3 cellular contexts compared by ENCODE assay signal in genomic region chr3:111081008-111081545, GRCh38.
TF ChIP-seq lines count a peak whose summit lies in the region.

No MANE protein-coding gene starts in this region.

TF ChIP-seq in A549, 52 proteins besides CTCF, POLR2A, EP300 and RAD21:
- TF ChIP-seq HOXB13 (CRISPR knock-in tag; IDR thresholded peaks at IDR 0.05; ENCODE audit: low read depth), result no peak
- no peak for TF ChIP-seq HDAC2 (IDR thresholded peaks at IDR 0.05)
- TF ChIP-seq JUNB (IDR thresholded peaks at IDR 0.05), result no peak
- no peak for TF ChIP-seq MAZ (IDR thresholded peaks at IDR 0.05; ENCODE audit: borderline replicate concordance, low read depth, low read length)
- TF ChIP-seq, protein P1, sequence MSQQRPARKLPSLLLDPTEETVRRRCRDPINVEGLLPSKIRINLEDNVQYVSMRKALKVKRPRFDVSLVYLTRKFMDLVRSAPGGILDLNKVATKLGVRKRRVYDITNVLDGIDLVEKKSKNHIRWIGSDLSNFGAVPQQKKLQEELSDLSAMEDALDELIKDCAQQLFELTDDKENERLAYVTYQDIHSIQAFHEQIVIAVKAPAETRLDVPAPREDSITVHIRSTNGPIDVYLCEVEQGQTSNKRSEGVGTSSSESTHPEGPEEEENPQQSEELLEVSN (IDR thresholded peaks at IDR 0.05; ENCODE audit: borderline replicate concordance, low read depth), result no peak
- TF ChIP-seq HOXA7 (CRISPR knock-in tag; IDR thresholded peaks at IDR 0.05), result no peak
- TF ChIP-seq, protein P2, sequence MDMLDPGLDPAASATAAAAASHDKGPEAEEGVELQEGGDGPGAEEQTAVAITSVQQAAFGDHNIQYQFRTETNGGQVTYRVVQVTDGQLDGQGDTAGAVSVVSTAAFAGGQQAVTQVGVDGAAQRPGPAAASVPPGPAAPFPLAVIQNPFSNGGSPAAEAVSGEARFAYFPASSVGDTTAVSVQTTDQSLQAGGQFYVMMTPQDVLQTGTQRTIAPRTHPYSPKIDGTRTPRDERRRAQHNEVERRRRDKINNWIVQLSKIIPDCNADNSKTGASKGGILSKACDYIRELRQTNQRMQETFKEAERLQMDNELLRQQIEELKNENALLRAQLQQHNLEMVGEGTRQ (IDR thresholded peaks at IDR 0.05), result no peak
- TF ChIP-seq, protein P3, sequence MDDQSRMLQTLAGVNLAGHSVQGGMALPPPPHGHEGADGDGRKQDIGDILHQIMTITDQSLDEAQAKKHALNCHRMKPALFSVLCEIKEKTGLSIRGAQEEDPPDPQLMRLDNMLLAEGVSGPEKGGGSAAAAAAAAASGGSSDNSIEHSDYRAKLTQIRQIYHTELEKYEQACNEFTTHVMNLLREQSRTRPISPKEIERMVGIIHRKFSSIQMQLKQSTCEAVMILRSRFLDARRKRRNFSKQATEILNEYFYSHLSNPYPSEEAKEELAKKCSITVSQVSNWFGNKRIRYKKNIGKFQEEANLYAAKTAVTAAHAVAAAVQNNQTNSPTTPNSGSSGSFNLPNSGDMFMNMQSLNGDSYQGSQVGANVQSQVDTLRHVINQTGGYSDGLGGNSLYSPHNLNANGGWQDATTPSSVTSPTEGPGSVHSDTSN (IDR thresholded peaks at IDR 0.05), result no peak
- TF ChIP-seq CEBPB (IDR thresholded peaks at IDR 0.05), result no peak
- TF ChIP-seq TP53 (CRISPR knock-in tag; IDR thresholded peaks at IDR 0.05), result no peak
- no peak for TF ChIP-seq RCOR1 (IDR thresholded peaks at IDR 0.05; ENCODE audit: low read depth, low read length)
TF ChIP-seq in A549: peak in this region for 0.

TF ChIP-seq in GM23338, 12 proteins besides CTCF, POLR2A, EP300 and RAD21:
- TF ChIP-seq NANOG (IDR thresholded peaks at IDR 0.05; ENCODE audit: borderline replicate concordance) (no peak), ETS1 (IDR thresholded peaks at IDR 0.05) (no peak), EZH2phosphoT487 (IDR thresholded peaks at IDR 0.05; ENCODE audit: unreplicated experiment) (no peak)
- TF ChIP-seq, protein P4, sequence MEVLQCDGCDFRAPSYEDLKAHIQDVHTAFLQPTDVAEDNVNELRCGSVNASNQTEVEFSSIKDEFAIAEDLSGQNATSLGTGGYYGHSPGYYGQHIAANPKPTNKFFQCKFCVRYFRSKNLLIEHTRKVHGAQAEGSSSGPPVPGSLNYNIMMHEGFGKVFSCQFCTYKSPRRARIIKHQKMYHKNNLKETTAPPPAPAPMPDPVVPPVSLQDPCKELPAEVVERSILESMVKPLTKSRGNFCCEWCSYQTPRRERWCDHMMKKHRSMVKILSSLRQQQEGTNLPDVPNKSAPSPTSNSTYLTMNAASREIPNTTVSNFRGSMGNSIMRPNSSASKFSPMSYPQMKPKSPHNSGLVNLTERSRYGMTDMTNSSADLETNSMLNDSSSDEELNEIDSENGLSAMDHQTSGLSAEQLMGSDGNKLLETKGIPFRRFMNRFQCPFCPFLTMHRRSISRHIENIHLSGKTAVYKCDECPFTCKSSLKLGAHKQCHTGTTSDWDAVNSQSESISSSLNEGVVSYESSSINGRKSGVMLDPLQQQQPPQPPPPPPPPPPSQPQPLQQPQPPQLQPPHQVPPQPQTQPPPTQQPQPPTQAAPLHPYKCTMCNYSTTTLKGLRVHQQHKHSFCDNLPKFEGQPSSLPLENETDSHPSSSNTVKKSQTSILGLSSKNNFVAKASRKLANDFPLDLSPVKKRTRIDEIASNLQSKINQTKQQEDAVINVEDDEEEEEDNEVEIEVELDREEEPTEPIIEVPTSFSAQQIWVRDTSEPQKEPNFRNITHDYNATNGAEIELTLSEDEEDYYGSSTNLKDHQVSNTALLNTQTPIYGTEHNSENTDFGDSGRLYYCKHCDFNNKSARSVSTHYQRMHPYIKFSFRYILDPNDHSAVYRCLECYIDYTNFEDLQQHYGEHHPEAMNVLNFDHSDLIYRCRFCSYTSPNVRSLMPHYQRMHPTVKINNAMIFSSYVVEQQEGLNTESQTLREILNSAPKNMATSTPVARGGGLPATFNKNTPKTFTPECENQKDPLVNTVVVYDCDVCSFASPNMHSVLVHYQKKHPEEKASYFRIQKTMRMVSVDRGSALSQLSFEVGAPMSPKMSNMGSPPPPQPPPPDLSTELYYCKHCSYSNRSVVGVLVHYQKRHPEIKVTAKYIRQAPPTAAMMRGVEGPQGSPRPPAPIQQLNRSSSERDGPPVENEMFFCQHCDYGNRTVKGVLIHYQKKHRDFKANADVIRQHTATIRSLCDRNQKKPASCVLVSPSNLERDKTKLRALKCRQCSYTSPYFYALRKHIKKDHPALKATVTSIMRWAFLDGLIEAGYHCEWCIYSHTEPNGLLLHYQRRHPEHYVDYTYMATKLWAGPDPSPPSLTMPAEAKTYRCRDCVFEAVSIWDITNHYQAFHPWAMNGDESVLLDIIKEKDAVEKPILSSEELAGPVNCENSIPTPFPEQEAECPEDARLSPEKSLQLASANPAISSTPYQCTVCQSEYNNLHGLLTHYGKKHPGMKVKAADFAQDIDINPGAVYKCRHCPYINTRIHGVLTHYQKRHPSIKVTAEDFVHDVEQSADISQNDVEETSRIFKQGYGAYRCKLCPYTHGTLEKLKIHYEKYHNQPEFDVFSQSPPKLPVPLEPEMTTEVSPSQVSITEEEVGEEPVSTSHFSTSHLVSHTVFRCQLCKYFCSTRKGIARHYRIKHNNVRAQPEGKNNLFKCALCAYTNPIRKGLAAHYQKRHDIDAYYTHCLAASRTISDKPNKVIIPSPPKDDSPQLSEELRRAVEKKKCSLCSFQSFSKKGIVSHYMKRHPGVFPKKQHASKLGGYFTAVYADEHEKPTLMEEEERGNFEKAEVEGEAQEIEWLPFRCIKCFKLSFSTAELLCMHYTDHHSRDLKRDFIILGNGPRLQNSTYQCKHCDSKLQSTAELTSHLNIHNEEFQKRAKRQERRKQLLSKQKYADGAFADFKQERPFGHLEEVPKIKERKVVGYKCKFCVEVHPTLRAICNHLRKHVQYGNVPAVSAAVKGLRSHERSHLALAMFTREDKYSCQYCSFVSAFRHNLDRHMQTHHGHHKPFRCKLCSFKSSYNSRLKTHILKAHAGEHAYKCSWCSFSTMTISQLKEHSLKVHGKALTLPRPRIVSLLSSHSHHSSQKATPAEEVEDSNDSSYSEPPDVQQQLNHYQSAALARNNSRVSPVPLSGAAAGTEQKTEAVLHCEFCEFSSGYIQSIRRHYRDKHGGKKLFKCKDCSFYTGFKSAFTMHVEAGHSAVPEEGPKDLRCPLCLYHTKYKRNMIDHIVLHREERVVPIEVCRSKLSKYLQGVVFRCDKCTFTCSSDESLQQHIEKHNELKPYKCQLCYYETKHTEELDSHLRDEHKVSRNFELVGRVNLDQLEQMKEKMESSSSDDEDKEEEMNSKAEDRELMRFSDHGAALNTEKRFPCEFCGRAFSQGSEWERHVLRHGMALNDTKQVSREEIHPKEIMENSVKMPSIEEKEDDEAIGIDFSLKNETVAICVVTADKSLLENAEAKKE (CRISPR knock-in tag; IDR thresholded peaks at IDR 0.05), result no peak

TF ChIP-seq in WTC11, 78 proteins besides CTCF, POLR2A, EP300 and RAD21:
- TF ChIP-seq, protein P5, sequence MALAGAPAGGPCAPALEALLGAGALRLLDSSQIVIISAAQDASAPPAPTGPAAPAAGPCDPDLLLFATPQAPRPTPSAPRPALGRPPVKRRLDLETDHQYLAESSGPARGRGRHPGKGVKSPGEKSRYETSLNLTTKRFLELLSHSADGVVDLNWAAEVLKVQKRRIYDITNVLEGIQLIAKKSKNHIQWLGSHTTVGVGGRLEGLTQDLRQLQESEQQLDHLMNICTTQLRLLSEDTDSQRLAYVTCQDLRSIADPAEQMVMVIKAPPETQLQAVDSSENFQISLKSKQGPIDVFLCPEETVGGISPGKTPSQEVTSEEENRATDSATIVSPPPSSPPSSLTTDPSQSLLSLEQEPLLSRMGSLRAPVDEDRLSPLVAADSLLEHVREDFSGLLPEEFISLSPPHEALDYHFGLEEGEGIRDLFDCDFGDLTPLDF (CRISPR knock-in tag; IDR thresholded peaks at IDR 0.05), result no peak
- TF ChIP-seq, protein P6, sequence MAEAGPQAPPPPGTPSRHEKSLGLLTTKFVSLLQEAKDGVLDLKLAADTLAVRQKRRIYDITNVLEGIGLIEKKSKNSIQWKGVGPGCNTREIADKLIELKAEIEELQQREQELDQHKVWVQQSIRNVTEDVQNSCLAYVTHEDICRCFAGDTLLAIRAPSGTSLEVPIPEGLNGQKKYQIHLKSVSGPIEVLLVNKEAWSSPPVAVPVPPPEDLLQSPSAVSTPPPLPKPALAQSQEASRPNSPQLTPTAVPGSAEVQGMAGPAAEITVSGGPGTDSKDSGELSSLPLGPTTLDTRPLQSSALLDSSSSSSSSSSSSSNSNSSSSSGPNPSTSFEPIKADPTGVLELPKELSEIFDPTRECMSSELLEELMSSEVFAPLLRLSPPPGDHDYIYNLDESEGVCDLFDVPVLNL (CRISPR knock-in tag; IDR thresholded peaks at IDR 0.05; ENCODE audit: borderline replicate concordance, low read depth), result no peak
- TF ChIP-seq ETV6 (CRISPR knock-in tag; IDR thresholded peaks at IDR 0.05) (no peak), GTF2I (CRISPR knock-in tag; conservative IDR thresholded peaks at IDR 0.05) (no peak), NR3C1 (CRISPR knock-in tag; conservative IDR thresholded peaks at IDR 0.05; ENCODE audit: low read depth) (no peak), ZBTB21 (CRISPR knock-in tag; IDR thresholded peaks at IDR 0.05; ENCODE audit: borderline replicate concordance) (no peak), AR (CRISPR knock-in tag; IDR thresholded peaks at IDR 0.05) (no peak), ZNF121 (CRISPR knock-in tag; IDR thresholded peaks at IDR 0.05) (no peak), ZNF671 (CRISPR knock-in tag; IDR thresholded peaks at IDR 0.05) (no peak), RELA (CRISPR knock-in tag; IDR thresholded peaks at IDR 0.05; ENCODE audit: borderline replicate concordance) (no peak)
